In genomic region chr5:3412146-3412545, GRCh38 we compare ENCODE assay signal across 23 cellular contexts.
"Had no signal": no experiment of that assay in that cellular context is flagged by ENCODE, and none has a peak within 500 bp of the region (broad histone marks: within the 10 kb centered on the region; RNA-seq: fewer than 3 reads in every experiment).

No MANE protein-coding gene starts in this region.

- H3K27me3 ChIP-seq: esophagus squamous epithelium, hepatocyte, right lobe of liver, suprapubic skin, thyroid gland had no signal

- H3K4me1 Mint-ChIP-seq: mesothelial cell of epicardium; stimulated activated effector memory CD8-positive, alpha-beta T cell treated with anti-CD3 and anti-CD28 coated beads, Interleukin-12 subunit alpha, Interleukin-12 subunit beta, amount 100 ng/mL, for 72 hours had no signal

- ATAC-seq: left cardiac atrium; lower lobe of right lung; right lobe of liver; stimulated activated effector memory CD8-positive, alpha-beta T cell treated with anti-CD3 and anti-CD28 coated beads, Interleukin-12 subunit alpha, Interleukin-12 subunit beta, amount 100 ng/mL, for 72 hours; stimulated activated naive CD8-positive, alpha-beta T cell treated with anti-CD3 and anti-CD28 coated beads, Interleukin-15, Interleukin-2, amounts not matched to agents 100 U/mL and 50 U/mL, for 24 hours had no signal

- H3K9me3 ChIP-seq: esophagus squamous epithelium, prostate gland, suprapubic skin, thyroid gland had no signal

- H3K27ac Mint-ChIP-seq: memory B cell; mesothelial cell of epicardium; nephron; stimulated activated effector memory CD8-positive, alpha-beta T cell treated with anti-CD3 and anti-CD28 coated beads, Interleukin-12 subunit alpha, Interleukin-12 subunit beta, amount 100 ng/mL, for 72 hours; type B pancreatic cell had no signal

- DNase-seq: dermis blood vessel endothelial cell; esophagus squamous epithelium; foreskin fibroblast; head of caudate nucleus; kidney; left cardiac atrium; left ventricle myocardium inferior; lower lobe of right lung; occipital lobe; right lobe of liver; stimulated activated CD4-positive, alpha-beta T cell treated with anti-CD3 and anti-CD28 coated beads, Interleukin-4, amount 100 ng/mL, for 1 hour; stimulated activated CD8-positive, alpha-beta memory T cell treated with anti-CD3 and anti-CD28 coated beads, Interleukin-4, amount 100 ng/mL, for 48 hours; stimulated activated naive CD8-positive, alpha-beta T cell treated with anti-CD3 and anti-CD28 coated beads, Interleukin-15, Interleukin-2, amounts not matched to agents 100 U/mL and 50 U/mL, for 24 hours; thyroid gland had no signal

- H3K4me2 ChIP-seq: hepatocyte had no signal

- H3K36me3 ChIP-seq: esophagus squamous epithelium, left ventricle myocardium inferior, lower lobe of right lung, prostate gland, right lobe of liver, suprapubic skin, thyroid gland had no signal

- H3K27ac ChIP-seq: esophagus squamous epithelium, hepatocyte, left ventricle myocardium inferior, lower lobe of right lung, parathyroid adenoma, prostate gland, right lobe of liver, suprapubic skin, thyroid gland had no signal

- H3K4me3 ChIP-seq: esophagus squamous epithelium, hepatocyte, left ventricle myocardium inferior, lower lobe of right lung, prostate gland, right lobe of liver, suprapubic skin, thyroid gland had no signal

- H3K9ac ChIP-seq: parathyroid adenoma had no signal

- H3K27me3 Mint-ChIP-seq: memory B cell had no signal

- H3K4me3 Mint-ChIP-seq: memory B cell; mesothelial cell of epicardium; nephron; stimulated activated effector memory CD8-positive, alpha-beta T cell treated with anti-CD3 and anti-CD28 coated beads, Interleukin-12 subunit alpha, Interleukin-12 subunit beta, amount 100 ng/mL, for 72 hours; type B pancreatic cell had no signal

- H3K36me3 Mint-ChIP-seq: memory B cell; mesothelial cell of epicardium; stimulated activated effector memory CD8-positive, alpha-beta T cell treated with anti-CD3 and anti-CD28 coated beads, Interleukin-12 subunit alpha, Interleukin-12 subunit beta, amount 100 ng/mL, for 72 hours; type B pancreatic cell had no signal

- H3K4me1 ChIP-seq: esophagus squamous epithelium, left ventricle myocardium inferior, lower lobe of right lung, parathyroid adenoma, prostate gland, right lobe of liver, suprapubic skin, thyroid gland had no signal
